Comparison of ENCODE assay signal across 18 cellular contexts in genomic region chr1:29583727-29584126, GRCh38.
"Had no signal": no experiment of that assay in that cellular context is flagged by ENCODE, and none has a peak within 500 bp of the region (broad histone marks: within the 10 kb centered on the region; RNA-seq: fewer than 3 reads in every experiment).

No MANE protein-coding gene starts in this region.

- H3K36me3 ChIP-seq: left ventricle myocardium inferior, ovary, tibial artery had no signal

- H3K9me3 Mint-ChIP-seq: natural killer cell treated with Interleukin-12 subunit alpha and Interleukin-12 subunit beta and Interleukin-15 and Interleukin-18, amount 100 ng/mL, for 72 hours had no signal

- H3K4me1 ChIP-seq: left ventricle myocardium inferior, psoas muscle, tibial artery had no signal

- H3K27ac ChIP-seq: left ventricle myocardium inferior, ovary, psoas muscle, tibial artery had no signal

- DNase-seq: activated B cell treated with CpG ODN at 0.5 μM for 24 hours; activated CD4-positive, alpha-beta T cell treated with anti-CD3 and anti-CD28 coated beads for 4 hours; activated CD4-positive, alpha-beta T cell treated with anti-CD3 and anti-CD28 coated beads, Interleukin-2, amount 50 U/mL, for 48 hours; activated effector memory CD4-positive, alpha-beta T cell treated with anti-CD3 and anti-CD28 coated beads, Interleukin-2, amount 50 U/mL, for 16 hours; activated naive CD4-positive, alpha-beta T cell treated with anti-CD3 and anti-CD28 coated beads, Interleukin-2, amount 10 ng/mL, durations not matched to agents 7 days and 5 days; caudate nucleus; effector memory CD4-positive, alpha-beta T cell; foreskin fibroblast; left ventricle myocardium inferior; ovary; psoas muscle; right cardiac atrium; stimulated activated CD4-positive, alpha-beta T cell treated with anti-CD3 and anti-CD28 coated beads, Interleukin-4, amount 100 ng/mL, for 24 hours; stimulated activated naive CD4-positive, alpha-beta T cell treated with Interleukin-2 at 50 U/mL for 16 hours; T-helper 1 cell; tibial artery had no signal

- H3K4me3 ChIP-seq: left ventricle myocardium inferior, ovary, psoas muscle, tibial artery had no signal

- H3K4me1 Mint-ChIP-seq: activated B cell treated with CpG ODN at 0.5 μM for 24 hours; activated naive CD4-positive, alpha-beta T cell treated with anti-CD3 and anti-CD28 coated beads, Interleukin-2, amount 10 ng/mL, durations not matched to agents 7 days and 5 days had no signal

- H3K4me3 Mint-ChIP-seq: activated B cell treated with CpG ODN at 0.5 μM for 24 hours; activated naive CD4-positive, alpha-beta T cell treated with anti-CD3 and anti-CD28 coated beads, Interleukin-2, amount 10 ng/mL, durations not matched to agents 7 days and 5 days; natural killer cell treated with Interleukin-12 subunit alpha and Interleukin-12 subunit beta and Interleukin-15 and Interleukin-18, amount 100 ng/mL, for 72 hours had no signal

- FAIRE-seq: endothelial cell of umbilical vein had no signal

- H3K27ac Mint-ChIP-seq: activated B cell treated with CpG ODN at 0.5 μM for 24 hours; activated naive CD4-positive, alpha-beta T cell treated with anti-CD3 and anti-CD28 coated beads, Interleukin-2, amount 10 ng/mL, durations not matched to agents 7 days and 5 days; natural killer cell treated with Interleukin-12 subunit alpha and Interleukin-12 subunit beta and Interleukin-15 and Interleukin-18, amount 100 ng/mL, for 72 hours had no signal

- H3K36me3 Mint-ChIP-seq: activated naive CD4-positive, alpha-beta T cell treated with anti-CD3 and anti-CD28 coated beads, Interleukin-2, amount 10 ng/mL, durations not matched to agents 7 days and 5 days; natural killer cell treated with Interleukin-12 subunit alpha and Interleukin-12 subunit beta and Interleukin-15 and Interleukin-18, amount 100 ng/mL, for 72 hours had no signal

- H3K9me3 ChIP-seq: left ventricle myocardium inferior, ovary, psoas muscle, tibial artery had no signal

- H3K27me3 ChIP-seq: ovary had no signal

- ATAC-seq: natural killer cell treated with Interleukin-12 subunit alpha and Interleukin-12 subunit beta and Interleukin-15 and Interleukin-18, amount 100 ng/mL, for 72 hours; psoas muscle; right cardiac atrium had no signal

- H3K27me3 Mint-ChIP-seq: activated B cell treated with CpG ODN at 0.5 μM for 24 hours; activated naive CD4-positive, alpha-beta T cell treated with anti-CD3 and anti-CD28 coated beads, Interleukin-2, amount 10 ng/mL, durations not matched to agents 7 days and 5 days had no signal
